In genomic region chr4:27616166-27616565, GRCh38 we compare ENCODE assay signal across 22 cellular contexts.
DNase-seq lines count a peak whose midpoint lies in the region; FAIRE-seq and TF ChIP-seq lines count a peak whose summit lies in the region.
"Had no signal": no experiment of that assay in that cellular context is flagged by ENCODE, and none has a peak within 500 bp of the region (broad histone marks: within the 10 kb centered on the region; RNA-seq: fewer than 3 reads in every experiment).

No MANE protein-coding gene starts in this region.

- H3K4ac ChIP-seq in mesenchymal stem cell (ENCODE audit: low read depth in 1 of 2, low read length in 2 of 2), result no peak overlapping the region

- no peak for TF ChIP-seq POLR2A in breast epithelium (IDR thresholded peaks at IDR 0.05)

- no peak for FAIRE-seq in RCC 7860 (lab: Jason Lieb, UNC)
- FAIRE-seq: H54 had no signal

- no peak overlapping the region for H3K18ac ChIP-seq in mesenchymal stem cell (ENCODE audit: low read depth in 1 of 2, low read length in 2 of 2)

- H3K27ac Mint-ChIP-seq in MCF 10A (ENCODE audit: low read depth, unreplicated experiment), result no peak overlapping the region
- H3K27ac Mint-ChIP-seq: CD8-positive, alpha-beta memory T cell; IgD-negative memory B cell had no signal

- DNase-seq in MCF 10A (ENCODE audit: unreplicated experiment), result peak; percentile 44
- DNase-seq in breast epithelium (ENCODE audit: low spot score in 2 of 2), result no peak
- DNase-seq in fibroblast of mammary gland (ENCODE audit: low read depth), result peak; percentile 8
- no peak for DNase-seq in mesenchymal stem cell
- no peak for DNase-seq in activated CD4-positive, CD25-positive, alpha-beta regulatory T cell (lab: John Stamatoyannopoulos, UW)
- no peak for DNase-seq in amniotic stem cell (lab: John Stamatoyannopoulos, UW)
- no peak for DNase-seq in SW480 (ENCODE audit: low spot score)
- no peak for DNase-seq in RCC 7860 (ENCODE audit: low spot score)
- DNase-seq: AML-193; CD8-positive, alpha-beta memory T cell; GF-D8; Karpas-422; NCI-H1694; NCI-H2081; NCI-H2171; NCI-H524 treated with DMSO at 0.1 percent for 48 hours; RPMI8226; SHP77 had no signal

- H3K23ac ChIP-seq in mesenchymal stem cell (ENCODE audit: low read length in 2 of 2), result no peak overlapping the region

- CTCF ChIA-PET in MCF 10A (lab: Yijun Ruan, JAX), result no interaction called here

- H3K27me3 ChIP-seq in breast epithelium (no peaks in the 10 kb centered on the region), mesenchymal stem cell (ENCODE audit: control insufficient read depth in 1 of 2, insufficient read depth in 1 of 2, low read length in 2 of 2) (no peaks in the 10 kb centered on the region)

- H3K27ac ChIP-seq in breast epithelium, result no peak overlapping the region
- peak overlapping the region; percentile 81 for H3K27ac ChIP-seq in mesenchymal stem cell (ENCODE audit: low read length, poor library complexity, severe bottlenecking)
- H3K27ac ChIP-seq: 22Rv1, C4-2B had no signal

- no peaks in the 10 kb centered on the region for H3K4me1 ChIP-seq in breast epithelium
- no peaks in the 10 kb centered on the region for H3K4me1 ChIP-seq in mesenchymal stem cell (ENCODE audit: control insufficient read depth, insufficient read depth, low read depth, low read length)

- no peak overlapping the region for H3K4me3 ChIP-seq in breast epithelium
- H3K4me3 ChIP-seq in fibroblast of mammary gland (ENCODE audit: control insufficient read depth, low read depth, low read length), result no peak overlapping the region
- no peak overlapping the region for H3K4me3 ChIP-seq in mesenchymal stem cell (ENCODE audit: insufficient read depth in 1 of 2, low read depth in 1 of 2, low read length in 2 of 2)

- no peak overlapping the region for H3K9ac ChIP-seq in mesenchymal stem cell (ENCODE audit: low read length)

- H2BK5ac ChIP-seq in mesenchymal stem cell (ENCODE audit: low read depth, low read length, poor library complexity, severe bottlenecking), result no peak overlapping the region

- no peak overlapping the region for H2AFZ ChIP-seq in mesenchymal stem cell (ENCODE audit: low read depth, low read length)

- no peak overlapping the region for H3K4me2 ChIP-seq in mesenchymal stem cell (ENCODE audit: low read length, poor library complexity, severe bottlenecking)

- no peak overlapping the region for H2BK15ac ChIP-seq in mesenchymal stem cell (ENCODE audit: low read depth, poor library complexity, severe bottlenecking)

- intact Hi-C loops in MCF 10A (cut with micrococcal nuclease), result no loop called here
- intact Hi-C loops in breast epithelium (cut with DNase I; ENCODE audit: low total_unique reads), result no loop called here

- no peaks in the 10 kb centered on the region for H3K36me3 Mint-ChIP-seq in MCF 10A (ENCODE audit: insufficient read depth, unreplicated experiment)
- H3K36me3 Mint-ChIP-seq: CD8-positive, alpha-beta memory T cell; IgD-negative memory B cell had no signal

- H4K8ac ChIP-seq in mesenchymal stem cell (ENCODE audit: low read length), result no peak overlapping the region

- H3K4me3 Mint-ChIP-seq in MCF 10A (ENCODE audit: unreplicated experiment), result no peak overlapping the region
- H3K4me3 Mint-ChIP-seq: CD8-positive, alpha-beta memory T cell; IgD-negative memory B cell had no signal

- H3K14ac ChIP-seq in mesenchymal stem cell (ENCODE audit: low read length in 2 of 2), result no peak overlapping the region

- H3K36me3 ChIP-seq in breast epithelium (no peaks in the 10 kb centered on the region), mesenchymal stem cell (ENCODE audit: control insufficient read depth in 1 of 2, insufficient read depth in 2 of 2, low read depth in 1 of 2, low read length in 2 of 2) (no peaks in the 10 kb centered on the region)

- no peak for TF ChIP-seq CTCF in MCF 10A (IDR thresholded peaks at IDR 0.05; ENCODE audit: unreplicated experiment)
- TF ChIP-seq CTCF in breast epithelium (IDR thresholded peaks at IDR 0.05), result no peak
- TF ChIP-seq CTCF in fibroblast of mammary gland (conservative IDR thresholded peaks at IDR 0.05; ENCODE audit: control insufficient read depth, insufficient read depth, low read depth, low read length), result no peak

- no peaks in the 10 kb centered on the region for H3K27me3 Mint-ChIP-seq in MCF 10A (ENCODE audit: insufficient read depth, unreplicated experiment)
- H3K27me3 Mint-ChIP-seq: CD8-positive, alpha-beta memory T cell; IgD-negative memory B cell had no signal

- H4K91ac ChIP-seq in mesenchymal stem cell (ENCODE audit: low read length), result no peak overlapping the region

- POLR2A ChIA-PET in MCF 10A (lab: Yijun Ruan, JAX), result interaction anchor here (1.3 kb wide), 1 partner anchor 45 kb away, joined by 3 read pairs; no protein-coding TSS in a partner anchor

- no TSS peak for BruUV-seq in MCF 10A (replicated peaks; lab: Mats Ljungman, UMichigan)

- H3K9me3 ChIP-seq in breast epithelium (no peaks in the 10 kb centered on the region), mesenchymal stem cell (ENCODE audit: control insufficient read depth, low read length) (no peaks in the 10 kb centered on the region)

- H3K9me3 Mint-ChIP-seq in MCF 10A (ENCODE audit: unreplicated experiment), result no peaks in the 10 kb centered on the region

- peaks cover 5% of the 10 kb centered on the region for H3K4me1 Mint-ChIP-seq in MCF 10A (ENCODE audit: insufficient read depth, unreplicated experiment)
- H3K4me1 Mint-ChIP-seq: CD8-positive, alpha-beta memory T cell; IgD-negative memory B cell had no signal

- no peak overlapping the region for H2AK5ac ChIP-seq in mesenchymal stem cell (ENCODE audit: low read length, severe bottlenecking)

- no peak overlapping the region for H2BK120ac ChIP-seq in mesenchymal stem cell (ENCODE audit: low read depth, low read length)

- H3K79me1 ChIP-seq in mesenchymal stem cell (replicated peaks; ENCODE audit: low read length, poor library complexity, severe bottlenecking), result no peaks in the 10 kb centered on the region

- H2BK12ac ChIP-seq in mesenchymal stem cell (ENCODE audit: low read length in 2 of 2), result no peak overlapping the region

Comparison
In these comparisons a context has a peak if more than half of its experiments do, and no peak if none do; other contexts are left out.
1. DNase-seq: peak in MCF 10A (single experiment) and fibroblast of mammary gland (single experiment); none in breast epithelium (0 of 2), mesenchymal stem cell (single experiment), activated CD4-positive, CD25-positive, alpha-beta regulatory T cell (0 of 4), amniotic stem cell (single experiment), SW480 (single experiment) and RCC 7860 (single experiment).